In the genomic region with DNA sequence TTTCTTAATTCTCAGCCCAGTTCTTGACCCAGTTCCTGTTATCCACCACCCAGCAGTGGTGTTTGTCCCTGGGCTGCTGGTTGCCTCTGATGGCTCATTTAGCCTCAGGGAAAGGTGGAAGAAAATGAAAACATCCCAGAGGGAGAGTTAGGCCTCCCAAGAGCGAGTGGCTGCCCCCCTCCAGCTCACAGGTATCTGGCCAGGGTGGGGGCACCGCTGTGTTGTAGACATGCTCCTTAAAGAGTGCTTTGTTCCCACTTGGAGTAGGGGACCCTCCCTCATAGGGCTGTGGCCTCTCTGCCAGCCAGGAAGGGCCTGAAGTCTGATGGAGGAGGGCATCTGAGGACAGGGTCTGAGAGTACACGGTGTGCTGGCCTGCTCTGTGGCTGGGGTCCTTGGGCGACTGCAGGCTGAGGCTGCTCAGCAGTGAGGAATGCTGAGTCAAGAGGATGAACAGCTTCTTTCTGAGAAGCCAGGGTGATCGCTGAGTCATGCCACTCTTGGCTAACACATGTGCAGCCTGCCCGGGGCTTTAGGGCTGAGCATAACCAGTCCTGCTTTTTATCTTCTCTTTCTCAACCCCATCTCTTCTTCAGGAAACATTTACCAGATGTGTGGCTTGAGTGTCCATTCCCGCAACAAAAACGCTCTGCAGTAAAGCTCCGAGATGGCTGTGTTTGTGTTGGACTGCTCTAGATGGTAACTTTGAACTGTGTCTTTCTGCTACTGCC, we compare ENCODE assay signal across 7 cellular contexts.
DNase-seq lines count a peak whose midpoint lies in the region; ATAC-seq and TF ChIP-seq lines count a peak whose summit lies in the region.

No MANE protein-coding gene starts in this region.

- WGBS in right lobe of liver (ENCODE audit: insufficient coverage, low coverage, low lambda C conversion rate, missing lambda C conversion rate) = 17% methylated on average over 4 of the region's 9 CpGs

- peak overlapping the region; percentile 75 for H3K27ac ChIP-seq in RWPE1
- H3K27ac ChIP-seq in right lobe of liver = peak overlapping the region; percentile 69 to 94 (median 75)

- POLR2A ChIA-PET in RWPE1 (lab: Yijun Ruan, JAX; ENCODE audit: low non-redundant PET) = no interaction called here

- no peaks in the 10 kb centered on the region for H3K27me3 ChIP-seq in right lobe of liver

- no peak for TF ChIP-seq POLR2A in right lobe of liver (IDR thresholded peaks at IDR 0.05)

- CTCF ChIA-PET in RWPE1 (lab: Yijun Ruan, JAX) = no interaction called here

- TF ChIP-seq CTCF in RWPE1 (conservative IDR thresholded peaks at IDR 0.05; ENCODE audit: low read depth) = no peak
- no peak for TF ChIP-seq CTCF in choroid plexus epithelial cell (conservative IDR thresholded peaks at IDR 0.05; ENCODE audit: low read depth, low read length)
- no peak for TF ChIP-seq CTCF in right lobe of liver (IDR thresholded peaks at IDR 0.05)

- intact Hi-C loops in right lobe of liver (cut with DNase I) = no loop called here

- H3K4me1 ChIP-seq in right lobe of liver = peaks cover 0 to 53% (median 27%) of the 10 kb centered on the region in 4 donors

- DNase-seq in GOT3 (lab: John Stamatoyannopoulos, UW) (peak; percentile 53), RWPE1 (ENCODE audit: low spot score) (peak; percentile 88), choroid plexus epithelial cell (ENCODE audit: low read depth) (peak; percentile 99), right lobe of liver (peak; percentile 77 to 84 (median 81)), DMS153 (lab: John Stamatoyannopoulos, UW) (no peak)
- DNase-seq in stimulated activated CD4-positive, alpha-beta T cell treated with anti-CD3 and anti-CD28 coated beads, TNF-alpha, amount 100 ng/mL, for 48 hours (ENCODE audit: low read depth in 3 of 3) = peak in 2 of 3 donors; percentile 34 to 39

- peak; percentile 69 to 84 (median 80) for ATAC-seq in right lobe of liver
- ATAC-seq in GM21576 (IDR thresholded peaks at IDR 0.05; ENCODE audit: unreplicated experiment) = no peak

- H3K4me3 ChIP-seq in choroid plexus epithelial cell (ENCODE audit: low read depth, low read length) (no peak overlapping the region), right lobe of liver (no peak overlapping the region)

- peaks cover 0 to 9% (median 2%) of the 10 kb centered on the region in 4 donors for H3K9me3 ChIP-seq in right lobe of liver

- no peaks in the 10 kb centered on the region for H3K36me3 ChIP-seq in right lobe of liver
